Comparison of ENCODE assay signal across 8 cellular contexts in the genomic region with DNA sequence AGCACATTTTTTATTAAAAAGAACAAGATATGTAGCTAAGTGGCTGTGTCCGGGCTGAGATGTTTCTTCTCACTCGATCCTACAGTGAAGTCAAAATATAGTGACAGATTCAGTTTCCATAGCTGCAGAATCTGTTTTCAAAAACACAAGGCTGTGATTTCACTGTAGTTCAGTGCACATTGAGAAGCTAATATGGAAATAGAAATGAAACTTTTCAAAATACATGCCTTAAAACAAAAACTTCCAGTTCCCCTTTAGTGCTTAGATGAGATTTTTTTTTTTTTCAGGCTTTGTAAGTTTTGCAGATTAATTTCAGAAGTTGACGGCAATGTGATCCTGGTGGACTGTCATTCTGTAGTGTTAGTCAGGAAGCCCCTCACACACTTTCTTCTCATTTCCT. TPM values are rescaled to one million over a fixed set of nuclear protein-coding genes. Genes with fewer than 3 reads are reported as not detected.
DNase-seq lines count a peak whose midpoint lies in the region; ATAC-seq and TF ChIP-seq lines count a peak whose summit lies in the region.

No MANE protein-coding gene starts in this region.

- WGBS in liver, result 75% methylated on average over 3 of the region's 3 CpGs

- peak overlapping the region; percentile 93 for H3K27ac Mint-ChIP-seq in WTC11
- no peak overlapping the region for H3K27ac Mint-ChIP-seq in activated naive CD4-positive, alpha-beta T cell treated with anti-CD3 and anti-CD28 coated beads, Interleukin-2, amount 50 U/mL, for 72 hours

- H3K9me3 Mint-ChIP-seq in WTC11, result no peaks in the 10 kb centered on the region
- H3K9me3 Mint-ChIP-seq in activated naive CD4-positive, alpha-beta T cell treated with anti-CD3 and anti-CD28 coated beads, Interleukin-2, amount 50 U/mL, for 72 hours, result no peaks in the 10 kb centered on the region

- CTCF ChIA-PET in WTC11 (lab: Charles Lee), result interaction anchor here (1.7 kb wide), 1 partner anchor 124 kb away, joined by 5 read pairs; no protein-coding TSS in a partner anchor

- H3K4me3 Mint-ChIP-seq in WTC11, result no peak overlapping the region

- no peaks in the 10 kb centered on the region for H3K36me3 Mint-ChIP-seq in WTC11
- H3K36me3 Mint-ChIP-seq in activated naive CD4-positive, alpha-beta T cell treated with anti-CD3 and anti-CD28 coated beads, Interleukin-2, amount 50 U/mL, for 72 hours, result no peaks in the 10 kb centered on the region

- no peaks in the 10 kb centered on the region for H3K36me3 ChIP-seq in liver (ENCODE audit: control insufficient read depth in 4 of 4, insufficient read depth in 3 of 4, low read depth in 1 of 4, low read length in 3 of 4)

- peak overlapping the region in 1 of 2 donors; percentile 41 for H3K9ac ChIP-seq in liver (ENCODE audit: low read depth in 1 of 2, low read length in 2 of 2)

- no peak overlapping the region for H3K4me3 ChIP-seq in liver (ENCODE audit: low read depth in 1 of 3, low read length in 3 of 3)

- DNase-seq in WTC11 (ENCODE audit: low spot score) (no peak), NCI-H1930 (lab: John Stamatoyannopoulos, UW) (no peak), NCI-H510A treated with DMSO at 0.1 percent for 48 hours (lab: John Stamatoyannopoulos, UW) (no peak)
- no peak for DNase-seq in activated CD4-positive, alpha-beta T cell treated with anti-CD3 and anti-CD28 coated beads for 48 hours
- DNase-seq in activated naive CD4-positive, alpha-beta T cell treated with anti-CD3 and anti-CD28 coated beads, Interleukin-2, amount 50 U/mL, for 72 hours (ENCODE audit: low spot score in 2 of 2), result no peak

- no peak for TF ChIP-seq CTCF in WTC11 (IDR thresholded peaks at IDR 0.05)
- no peak for TF ChIP-seq CTCF in liver (IDR thresholded peaks at IDR 0.05; ENCODE audit: low read depth, low read length, missing input control)

- POLR2A ChIA-PET in WTC11 (lab: Charles Lee), result no interaction called here

- H3K27me3 Mint-ChIP-seq in WTC11 (ENCODE audit: low read depth), result no peaks in the 10 kb centered on the region

- H3K9me3 ChIP-seq in liver (ENCODE audit: control insufficient read depth in 4 of 4, low read length in 3 of 4), result no peaks in the 10 kb centered on the region

- peak; percentile 87 for ATAC-seq in GM18861 (IDR thresholded peaks at IDR 0.05; ENCODE audit: unreplicated experiment)
- peak; percentile 89 for ATAC-seq in HG02884 (IDR thresholded peaks at IDR 0.05; ENCODE audit: unreplicated experiment)
- no peak for ATAC-seq in WTC11
- ATAC-seq in activated naive CD4-positive, alpha-beta T cell treated with anti-CD3 and anti-CD28 coated beads, Interleukin-2, amount 50 U/mL, for 72 hours, result no peak

- peaks cover 7 to 22% (median 12%) of the 10 kb centered on the region in 4 donors for H3K4me1 ChIP-seq in liver (ENCODE audit: control insufficient read depth in 4 of 4, insufficient read depth in 4 of 4, low read length in 3 of 4)

- no peaks in the 10 kb centered on the region for H3K27me3 ChIP-seq in liver (ENCODE audit: control insufficient read depth in 4 of 4, insufficient read depth in 4 of 4, low read length in 3 of 4)

- H3K4me1 Mint-ChIP-seq in WTC11, result peaks cover 57% of the 10 kb centered on the region

- H3K27ac ChIP-seq in liver (ENCODE audit: low read depth in 1 of 2, low read length in 2 of 2), result peak overlapping the region; percentile 11 to 62

- TF ChIP-seq RAD21 in liver (IDR thresholded peaks at IDR 0.05), result no peak

TF ChIP-seq in WTC11, 78 proteins besides CTCF, POLR2A, EP300 and RAD21 (continues in another document):
- TF ChIP-seq, protein P1, sequence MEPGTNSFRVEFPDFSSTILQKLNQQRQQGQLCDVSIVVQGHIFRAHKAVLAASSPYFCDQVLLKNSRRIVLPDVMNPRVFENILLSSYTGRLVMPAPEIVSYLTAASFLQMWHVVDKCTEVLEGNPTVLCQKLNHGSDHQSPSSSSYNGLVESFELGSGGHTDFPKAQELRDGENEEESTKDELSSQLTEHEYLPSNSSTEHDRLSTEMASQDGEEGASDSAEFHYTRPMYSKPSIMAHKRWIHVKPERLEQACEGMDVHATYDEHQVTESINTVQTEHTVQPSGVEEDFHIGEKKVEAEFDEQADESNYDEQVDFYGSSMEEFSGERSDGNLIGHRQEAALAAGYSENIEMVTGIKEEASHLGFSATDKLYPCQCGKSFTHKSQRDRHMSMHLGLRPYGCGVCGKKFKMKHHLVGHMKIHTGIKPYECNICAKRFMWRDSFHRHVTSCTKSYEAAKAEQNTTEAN (CRISPR knock-in tag; IDR thresholded peaks at IDR 0.05), result no peak
- TF ChIP-seq, protein P2, sequence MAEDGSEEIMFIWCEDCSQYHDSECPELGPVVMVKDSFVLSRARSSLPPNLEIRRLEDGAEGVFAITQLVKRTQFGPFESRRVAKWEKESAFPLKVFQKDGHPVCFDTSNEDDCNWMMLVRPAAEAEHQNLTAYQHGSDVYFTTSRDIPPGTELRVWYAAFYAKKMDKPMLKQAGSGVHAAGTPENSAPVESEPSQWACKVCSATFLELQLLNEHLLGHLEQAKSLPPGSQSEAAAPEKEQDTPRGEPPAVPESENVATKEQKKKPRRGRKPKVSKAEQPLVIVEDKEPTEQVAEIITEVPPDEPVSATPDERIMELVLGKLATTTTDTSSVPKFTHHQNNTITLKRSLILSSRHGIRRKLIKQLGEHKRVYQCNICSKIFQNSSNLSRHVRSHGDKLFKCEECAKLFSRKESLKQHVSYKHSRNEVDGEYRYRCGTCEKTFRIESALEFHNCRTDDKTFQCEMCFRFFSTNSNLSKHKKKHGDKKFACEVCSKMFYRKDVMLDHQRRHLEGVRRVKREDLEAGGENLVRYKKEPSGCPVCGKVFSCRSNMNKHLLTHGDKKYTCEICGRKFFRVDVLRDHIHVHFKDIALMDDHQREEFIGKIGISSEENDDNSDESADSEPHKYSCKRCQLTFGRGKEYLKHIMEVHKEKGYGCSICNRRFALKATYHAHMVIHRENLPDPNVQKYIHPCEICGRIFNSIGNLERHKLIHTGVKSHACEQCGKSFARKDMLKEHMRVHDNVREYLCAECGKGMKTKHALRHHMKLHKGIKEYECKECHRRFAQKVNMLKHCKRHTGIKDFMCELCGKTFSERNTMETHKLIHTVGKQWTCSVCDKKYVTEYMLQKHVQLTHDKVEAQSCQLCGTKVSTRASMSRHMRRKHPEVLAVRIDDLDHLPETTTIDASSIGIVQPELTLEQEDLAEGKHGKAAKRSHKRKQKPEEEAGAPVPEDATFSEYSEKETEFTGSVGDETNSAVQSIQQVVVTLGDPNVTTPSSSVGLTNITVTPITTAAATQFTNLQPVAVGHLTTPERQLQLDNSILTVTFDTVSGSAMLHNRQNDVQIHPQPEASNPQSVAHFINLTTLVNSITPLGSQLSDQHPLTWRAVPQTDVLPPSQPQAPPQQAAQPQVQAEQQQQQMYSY (CRISPR knock-in tag; IDR thresholded peaks at IDR 0.05), result no peak

TF ChIP-seq in liver, 16 proteins besides CTCF, POLR2A, EP300 and RAD21:
- TF ChIP-seq, protein P3, sequence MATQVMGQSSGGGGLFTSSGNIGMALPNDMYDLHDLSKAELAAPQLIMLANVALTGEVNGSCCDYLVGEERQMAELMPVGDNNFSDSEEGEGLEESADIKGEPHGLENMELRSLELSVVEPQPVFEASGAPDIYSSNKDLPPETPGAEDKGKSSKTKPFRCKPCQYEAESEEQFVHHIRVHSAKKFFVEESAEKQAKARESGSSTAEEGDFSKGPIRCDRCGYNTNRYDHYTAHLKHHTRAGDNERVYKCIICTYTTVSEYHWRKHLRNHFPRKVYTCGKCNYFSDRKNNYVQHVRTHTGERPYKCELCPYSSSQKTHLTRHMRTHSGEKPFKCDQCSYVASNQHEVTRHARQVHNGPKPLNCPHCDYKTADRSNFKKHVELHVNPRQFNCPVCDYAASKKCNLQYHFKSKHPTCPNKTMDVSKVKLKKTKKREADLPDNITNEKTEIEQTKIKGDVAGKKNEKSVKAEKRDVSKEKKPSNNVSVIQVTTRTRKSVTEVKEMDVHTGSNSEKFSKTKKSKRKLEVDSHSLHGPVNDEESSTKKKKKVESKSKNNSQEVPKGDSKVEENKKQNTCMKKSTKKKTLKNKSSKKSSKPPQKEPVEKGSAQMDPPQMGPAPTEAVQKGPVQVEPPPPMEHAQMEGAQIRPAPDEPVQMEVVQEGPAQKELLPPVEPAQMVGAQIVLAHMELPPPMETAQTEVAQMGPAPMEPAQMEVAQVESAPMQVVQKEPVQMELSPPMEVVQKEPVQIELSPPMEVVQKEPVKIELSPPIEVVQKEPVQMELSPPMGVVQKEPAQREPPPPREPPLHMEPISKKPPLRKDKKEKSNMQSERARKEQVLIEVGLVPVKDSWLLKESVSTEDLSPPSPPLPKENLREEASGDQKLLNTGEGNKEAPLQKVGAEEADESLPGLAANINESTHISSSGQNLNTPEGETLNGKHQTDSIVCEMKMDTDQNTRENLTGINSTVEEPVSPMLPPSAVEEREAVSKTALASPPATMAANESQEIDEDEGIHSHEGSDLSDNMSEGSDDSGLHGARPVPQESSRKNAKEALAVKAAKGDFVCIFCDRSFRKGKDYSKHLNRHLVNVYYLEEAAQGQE (IDR thresholded peaks at IDR 0.05), result no peak
- TF ChIP-seq FOXA2 (IDR thresholded peaks at IDR 0.05), result no peak
- no peak for TF ChIP-seq HNF4A (conservative IDR thresholded peaks at IDR 0.05)
- no peak for TF ChIP-seq FOXA1 (IDR thresholded peaks at IDR 0.05)
- TF ChIP-seq, protein P4, sequence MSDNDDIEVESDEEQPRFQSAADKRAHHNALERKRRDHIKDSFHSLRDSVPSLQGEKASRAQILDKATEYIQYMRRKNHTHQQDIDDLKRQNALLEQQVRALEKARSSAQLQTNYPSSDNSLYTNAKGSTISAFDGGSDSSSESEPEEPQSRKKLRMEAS (IDR thresholded peaks at IDR 0.05), result no peak
- no peak for TF ChIP-seq HNF4G (IDR thresholded peaks at IDR 0.05)
- no peak for TF ChIP-seq JUND (IDR thresholded peaks at IDR 0.05)
- TF ChIP-seq SP1 (IDR thresholded peaks at IDR 0.05), result no peak
- no peak for TF ChIP-seq GABPA (IDR thresholded peaks at IDR 0.05 in 1 of 2, conservative IDR thresholded peaks at IDR 0.05 in 1 of 2)

RNA-seq across cellular contexts. Expression of a gene that starts 23.8 kb away (rescaled TPM):
- 34.6 to 41.0 TPM (median 34.8 TPM) in 3 replicates for total RNA-seq in WTC11 (2021)
- total RNA-seq in liver, result 10 to 100 TPM; 12.1 to 21.7 TPM
- polyA plus RNA-seq in liver, result 1 to 10 TPM; 3.4 to 5.0 TPM
- total RNA-seq in activated naive CD4-positive, alpha-beta T cell treated with anti-CD3 and anti-CD28 coated beads, Interleukin-2, amount 50 U/mL, for 72 hours, result 10 to 100 TPM; 19.1 to 33.1 TPM

Comparison
In these comparisons a context has a peak if more than half of its experiments do, and no peak if none do; other contexts are left out.
1. ATAC-seq: peak in GM18861 (single experiment) and HG02884 (single experiment); none in WTC11 (single experiment) and activated naive CD4-positive, alpha-beta T cell treated with anti-CD3 and anti-CD28 coated beads, Interleukin-2, amount 50 U/mL, for 72 hours (0 of 2).